Comparison of ENCODE assay signal across 8 cellular contexts in the genomic region with DNA sequence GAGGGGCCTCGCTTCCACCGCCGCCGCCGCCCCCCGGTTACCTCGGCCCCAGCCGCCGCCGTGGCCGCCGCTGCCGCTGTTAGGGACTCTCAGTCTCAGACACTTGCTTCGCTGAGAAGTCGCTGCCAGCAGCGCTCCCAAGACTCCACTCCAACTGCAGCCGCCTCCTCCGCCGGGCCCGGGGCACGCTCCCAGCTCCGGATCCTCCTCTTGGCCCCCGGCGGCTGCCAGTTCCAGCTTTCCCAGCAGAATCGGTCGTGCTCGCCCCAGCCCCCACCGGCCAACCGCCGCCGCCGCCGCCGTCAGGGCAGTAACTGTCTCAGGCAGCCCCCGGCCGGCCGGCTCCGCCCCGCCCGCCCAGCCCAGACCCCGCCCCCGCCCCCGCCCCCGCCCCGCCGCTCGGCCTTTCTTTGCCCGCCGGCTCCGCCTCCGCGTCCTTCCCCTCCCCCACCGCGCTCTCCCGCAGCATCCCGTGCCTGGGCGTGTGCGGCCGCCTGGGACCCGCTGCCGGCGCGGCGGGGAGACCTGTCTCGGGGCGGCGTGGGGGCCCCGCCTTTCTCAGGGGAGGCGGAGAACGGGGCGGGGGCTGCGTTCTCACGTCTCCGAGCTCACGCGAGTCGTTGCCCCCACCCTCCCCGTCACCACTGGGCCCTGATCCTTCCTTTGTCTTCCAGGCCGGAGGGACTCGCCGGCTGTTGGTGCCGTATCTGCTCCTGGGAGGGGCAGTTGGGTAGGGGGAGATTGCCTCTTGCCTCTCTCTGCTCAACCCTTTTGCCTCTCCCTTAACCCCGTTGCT. TPM values are rescaled to one million over a fixed set of nuclear protein-coding genes. Genes with fewer than 3 reads are reported as not detected.
DNase-seq lines count a peak whose midpoint lies in the region; ATAC-seq, FAIRE-seq and TF ChIP-seq lines count a peak whose summit lies in the region.

Gene ANKRD50 (minus strand): TSS at position 316 of the 796 bp plus-strand sequence. CDS start 2,221 bp downstream, outside the sequence.

- H3K4me2 ChIP-seq in keratinocyte (ENCODE audit: control insufficient read depth, extremely low read depth, insufficient read depth, low read depth, low read length) = peak within 1 kb of the TSS; percentile 92

- no peak for FAIRE-seq in keratinocyte (lab: Jason Lieb, UNC)

- TF ChIP-seq CTCF in AG04450 (IDR thresholded peaks at IDR 0.05; ENCODE audit: low read depth, low read length) (no peak), activated B cell treated with CpG ODN at 0.5 μM for 24 hours (IDR thresholded peaks at IDR 0.05) (no peak), keratinocyte (optimal IDR thresholded peaks at IDR 0.05 in 1 of 3, IDR thresholded peaks at IDR 0.05 in 1 of 3, conservative IDR thresholded peaks at IDR 0.05 in 1 of 3; ENCODE audit: extremely low read depth in 1 of 3, insufficient read depth in 2 of 3, low read length in 3 of 3) (no peak)

- peak within 1 kb of the TSS; percentile 96 for H3K9ac ChIP-seq in keratinocyte (ENCODE audit: control insufficient read depth, extremely low read depth, insufficient read depth, low read length)

- peak within 1 kb of the TSS; percentile 100 for H3K27ac ChIP-seq in AG04450 (ENCODE audit: low read depth, low read length)
- H3K27ac ChIP-seq in keratinocyte (ENCODE audit: control insufficient read depth, insufficient read depth, low read length) = peak within 1 kb of the TSS; percentile 94

- CTCF ChIA-PET in AG04450 (lab: Charles Lee) (interaction anchor here (1.0 kb wide), 1 partner anchor 16 kb away, joined by 3 read pairs; no protein-coding TSS in a partner anchor), activated B cell treated with CpG ODN at 0.5 μM for 24 hours (lab: Charles Lee) (no interaction called here)

- peak within 1 kb of the TSS; percentile 87 for H3K4me3 ChIP-seq in AG04450 (ENCODE audit: low read depth, low read length)
- H3K4me3 ChIP-seq in keratinocyte (ENCODE audit: control insufficient read depth in 2 of 3, extremely low read depth in 1 of 3, insufficient read depth in 2 of 3, low read depth in 1 of 3, low read length in 3 of 3) = peak within 1 kb of the TSS; percentile 95 to 99 (median 98)

- H3K4me1 Mint-ChIP-seq in activated B cell treated with CpG ODN at 0.5 μM for 24 hours = peaks cover 8% of the 10 kb centered on the region

- H3K4me1 ChIP-seq in keratinocyte (ENCODE audit: control insufficient read depth, extremely low read depth, insufficient read depth, low read length) = peaks cover 17% of the 10 kb centered on the region

- peak within 1 kb of the TSS; percentile 99 for H2AFZ ChIP-seq in keratinocyte (ENCODE audit: control insufficient read depth, low read length)

- H3K4me3 Mint-ChIP-seq in activated B cell treated with CpG ODN at 0.5 μM for 24 hours = peak within 1 kb of the TSS; percentile 90

- H3K9me3 ChIP-seq in AG04450 (ENCODE audit: control insufficient read depth, insufficient read depth, low read length) = no peaks in the 10 kb centered on the region; the same call in 1 of the 2 replicates
- H3K9me3 ChIP-seq in keratinocyte (ENCODE audit: control insufficient read depth, low read depth, low read length) = no peaks in the 10 kb centered on the region

- peaks cover 7% of the 10 kb centered on the region for H3K27me3 Mint-ChIP-seq in activated B cell treated with CpG ODN at 0.5 μM for 24 hours

- peak within 1 kb of the TSS; percentile 63 for H3K27ac Mint-ChIP-seq in activated B cell treated with CpG ODN at 0.5 μM for 24 hours

- H3K36me3 Mint-ChIP-seq in activated B cell treated with CpG ODN at 0.5 μM for 24 hours (ENCODE audit: low read depth) = peaks cover 2% of the 10 kb centered on the region

- POLR2A ChIA-PET in AG04450 (lab: Yijun Ruan, JAX) = interaction anchor here (1.0 to 1.4 kb wide), 4 partner anchors 42 to 379 kb away, joined by 3 to 5 read pairs (median 4); no protein-coding TSS in a partner anchor
- POLR2A ChIA-PET in activated B cell treated with CpG ODN at 0.5 μM for 24 hours (lab: Charles Lee) = no interaction called here

- H3K79me2 ChIP-seq in keratinocyte (ENCODE audit: control insufficient read depth, insufficient read depth, low read length) = peaks cover 43% of the 10 kb centered on the region

- no peaks in the 10 kb centered on the region for H3K9me1 ChIP-seq in keratinocyte (ENCODE audit: control insufficient read depth, extremely low read depth, insufficient read depth, low read length)

- peak; percentile 92 for DNase-seq in AG04450 (ENCODE audit: low read depth, low spot score)
- DNase-seq in NCI-H2171 treated with DMSO at 0.1 percent for 48 hours (lab: John Stamatoyannopoulos, UW) = peak; percentile 80
- DNase-seq in activated B cell treated with CpG ODN at 0.5 μM for 24 hours = peak; percentile 59
- peak; percentile 2 to 32 for DNase-seq in cerebellar nuclear complex (lab: John Stamatoyannopoulos, UW)
- DNase-seq in keratinocyte (ENCODE audit: low read depth, low spot score) = peak; percentile 17
- peak; percentile 53 for DNase-seq in stimulated activated CD4-positive, alpha-beta T cell treated with anti-CD3 and anti-CD28 coated beads, Interleukin-12 subunit alpha, Interleukin-12 subunit beta, amount 100 ng/mL, for 4 hours

- ATAC-seq in GM18873 (IDR thresholded peaks at IDR 0.05; ENCODE audit: low FRiP score, unreplicated experiment) = peak; percentile 67
- ATAC-seq in HG03108 (IDR thresholded peaks at IDR 0.05; ENCODE audit: unreplicated experiment) = peak; percentile 58
- peak; percentile 80 for ATAC-seq in activated B cell treated with CpG ODN at 0.5 μM for 24 hours (ENCODE audit: low read depth)

- peaks cover 2 to 5% of the 10 kb centered on the region in 2 experiments for H3K36me3 ChIP-seq in keratinocyte (ENCODE audit: control insufficient read depth in 2 of 2, extremely low read depth in 1 of 2, insufficient read depth in 2 of 2, low read length in 2 of 2)

- H3K27me3 ChIP-seq in AG04450 (ENCODE audit: control insufficient read depth, insufficient read depth, low read length) = no peaks in the 10 kb centered on the region
- no peaks in the 10 kb centered on the region for H3K27me3 ChIP-seq in keratinocyte (ENCODE audit: control insufficient read depth, extremely low read depth, insufficient read depth, low read length)

- intact Hi-C loops in activated B cell treated with CpG ODN at 0.5 μM for 24 hours (cut with micrococcal nuclease) = no loop called here

- dilution Hi-C loops in keratinocyte (cut with MboI; ENCODE audit: extremely low pct_ligation_motif_present, low sequenced_read_pairs) = no loop called here

- H4K20me1 ChIP-seq in keratinocyte (ENCODE audit: control insufficient read depth, extremely low read depth, insufficient read depth, low read length) = no peaks in the 10 kb centered on the region

- H3K9me3 Mint-ChIP-seq in activated B cell treated with CpG ODN at 0.5 μM for 24 hours = no peaks in the 10 kb centered on the region

RNA-seq across cellular contexts. Expression of gene ANKRD50, which starts in this region (rescaled TPM):
- polyA plus RNA-seq in AG04450 (2011; rRNA removed) (16.7 and 21.2 TPM in 2 replicates), keratinocyte (14.8 to 21.6 TPM (median 16.5 TPM) in 3 replicates)
- 41.2 and 77.5 TPM in 2 replicates for polyA minus RNA-seq in AG04450 (2011; rRNA and poly(A)+ RNA removed)
- 0.61 and 0.78 TPM in 2 replicates for total RNA-seq in activated B cell treated with CpG ODN at 0.5 μM for 24 hours
- 17.7 TPM for polyA plus RNA-seq in keratinocyte (2011; ENCODE audit: low read depth)
- 6.4 and 11.9 TPM in 2 replicates for polyA plus RNA-seq in keratinocyte (2011; cell fraction: cytosol; rRNA removed)
- polyA plus RNA-seq in keratinocyte (2011; cell fraction: nucleus; rRNA removed) = 24.5 and 31.1 TPM in 2 replicates
- polyA plus RNA-seq in keratinocyte (2012; ENCODE audit: low replicate concordance) = 9.5 and 16.2 TPM in 2 replicates
- 12.4 to 106 TPM (median 64.9 TPM) in 3 replicates for polyA minus RNA-seq in keratinocyte
- 20.5 TPM for polyA minus RNA-seq in keratinocyte (2011; cell fraction: cytosol; rRNA and poly(A)+ RNA removed)
- polyA minus RNA-seq in keratinocyte (2011; cell fraction: nucleus; rRNA and poly(A)+ RNA removed) = 59.9 and 126 TPM in 2 replicates

Comparison
In these comparisons a context has a peak if more than half of its experiments do, and no peak if none do; other contexts are left out.
1. Peak in every context shown above with its lines: DNase-seq, ATAC-seq, H3K4me3 ChIP-seq and H3K27ac ChIP-seq.
2. Peak in DNase-seq and ATAC-seq in activated B cell treated with CpG ODN at 0.5 μM for 24 hours; RNA of the gene not detected or under 1 TPM.
3. DNase-seq: peak in every context shown above with its lines; median percentile 92 in AG04450; 80 in NCI-H2171 treated with DMSO at 0.1 percent for 48 hours; 59 in activated B cell treated with CpG ODN at 0.5 μM for 24 hours; 53 in stimulated activated CD4-positive, alpha-beta T cell treated with anti-CD3 and anti-CD28 coated beads, Interleukin-12 subunit alpha, Interleukin-12 subunit beta, amount 100 ng/mL, for 4 hours; 17 in cerebellar nuclear complex; 17 in keratinocyte.